In genomic region chrX:50638123-50638522, GRCh38 we compare ENCODE assay signal across 27 cellular contexts.
DNase-seq lines count a peak whose midpoint lies in the region; ATAC-seq, FAIRE-seq and TF ChIP-seq lines count a peak whose summit lies in the region.
"Had no signal": no experiment of that assay in that cellular context is flagged by ENCODE, and none has a peak within 500 bp of the region (broad histone marks: within the 10 kb centered on the region; RNA-seq: fewer than 3 reads in every experiment).

No MANE protein-coding gene starts in this region.

- no peak for FAIRE-seq in HepG2 (lab: Jason Lieb, UNC)
- FAIRE-seq: colon had no signal

- H3K9ac ChIP-seq in HepG2 (ENCODE audit: insufficient read depth, low read depth, low read length), result no peak overlapping the region
- H3K9ac ChIP-seq: BLaER1 had no signal

- BruUV-seq in HepG2 (replicated peaks; lab: Mats Ljungman, UMichigan), result no TSS peak

- peak in 2 of 3 donors; percentile 38 to 45 for DNase-seq in right lobe of liver
- DNase-seq in HepG2 (ENCODE audit: low spot score), result no peak
- peak; percentile 31 for DNase-seq in astrocyte of the hippocampus (ENCODE audit: low read depth, low spot score)
- DNase-seq in left ventricle myocardium superior, result peak; percentile 64
- DNase-seq in upper lobe of right lung, result peak; percentile 63
- no peak for DNase-seq in mucosa of gallbladder (ENCODE audit: low spot score)
- DNase-seq in NCI-H345 (lab: John Stamatoyannopoulos, UW), result no peak
- DNase-seq: ACHN; activated B cell treated with CpG ODN at 0.5 μM for 24 hours; activated effector memory CD4-positive, alpha-beta T cell treated with Interleukin-2 at 50 U/mL for 16 hours; brain microvascular endothelial cell; DMS53; effector memory CD4-positive, alpha-beta T cell; Karpas-422; mesenchymal stem cell; NCI-H1694 treated with DMSO at 0.1 percent for 48 hours; NCI-H774; stimulated activated CD4-positive, alpha-beta T cell treated with anti-CD3 and anti-CD28 coated beads, Interleukin-4, amount 100 ng/mL, for 24 hours; stimulated activated naive CD8-positive, alpha-beta T cell treated with anti-CD3 and anti-CD28 coated beads, Interleukin-15, Interleukin-2, amounts not matched to agents 100 U/mL and 50 U/mL, for 24 hours; T1000 had no signal

- H3K9me3 ChIP-seq in right lobe of liver (no peaks in the 10 kb centered on the region), HepG2 (ENCODE audit: low read length) (no peaks in the 10 kb centered on the region), upper lobe of right lung (no peaks in the 10 kb centered on the region)
- H3K9me3 ChIP-seq: BLaER1, gastrocnemius medialis, neutrophil, thoracic aorta had no signal

- ATAC-seq in right lobe of liver, result peak in 2 of 4 donors; percentile 30 to 33
- ATAC-seq in HepG2, result no peak
- peak; percentile 62 for ATAC-seq in left ventricle myocardium superior
- peak; percentile 55 for ATAC-seq in upper lobe of right lung
- ATAC-seq in HG02759 (IDR thresholded peaks at IDR 0.05; ENCODE audit: unreplicated experiment), result no peak
- ATAC-seq: gastrocnemius medialis; GM23338; stimulated activated naive CD8-positive, alpha-beta T cell treated with anti-CD3 and anti-CD28 coated beads, Interleukin-15, Interleukin-2, amounts not matched to agents 100 U/mL and 50 U/mL, for 24 hours had no signal

- no peak for TF ChIP-seq RAD21 in HepG2 (CRISPR knock-in tag; IDR thresholded peaks at IDR 0.05)

- no peak overlapping the region for H3K4me2 ChIP-seq in HepG2 (ENCODE audit: low read depth, low read length)
- H3K4me2 ChIP-seq: BLaER1, GM23338 had no signal

- H3K36me3 ChIP-seq in right lobe of liver (no peaks in the 10 kb centered on the region), HepG2 (replicated peaks in 1 of 2; ENCODE audit: control insufficient read depth in 1 of 2, insufficient read depth in 2 of 2, low read length in 2 of 2) (no peaks in the 10 kb centered on the region), upper lobe of right lung (no peaks in the 10 kb centered on the region)
- H3K36me3 ChIP-seq: BLaER1, brain microvascular endothelial cell, gastrocnemius medialis, thoracic aorta had no signal

- no peak for TF ChIP-seq EP300 in HepG2 (IDR thresholded peaks at IDR 0.05; ENCODE audit: low read depth in 2 of 2, low read length in 2 of 2)
- no peak for TF ChIP-seq EP300 in HepG2 (CRISPR knock-in tag; IDR thresholded peaks at IDR 0.05; ENCODE audit: borderline replicate concordance)

- H3K27ac ChIP-seq in right lobe of liver, result no peak overlapping the region
- H3K27ac ChIP-seq in HepG2 (ENCODE audit: extremely low read length, insufficient read depth, low read length), result no peak overlapping the region
- no peak overlapping the region for H3K27ac ChIP-seq in upper lobe of right lung
- H3K27ac ChIP-seq: BLaER1, brain microvascular endothelial cell, gastrocnemius medialis, neutrophil, thoracic aorta had no signal

- TF ChIP-seq CTCF in right lobe of liver (IDR thresholded peaks at IDR 0.05) (no peak), HepG2 (CRISPR knock-in tag; IDR thresholded peaks at IDR 0.05) (no peak), upper lobe of right lung (IDR thresholded peaks at IDR 0.05) (no peak)

- H3K27me3 ChIP-seq in right lobe of liver (no peaks in the 10 kb centered on the region), HepG2 (ENCODE audit: control insufficient read depth in 1 of 2, insufficient read depth in 2 of 2, low read length in 2 of 2) (no peaks in the 10 kb centered on the region), upper lobe of right lung (no peaks in the 10 kb centered on the region)
- H3K27me3 ChIP-seq: brain microvascular endothelial cell, gastrocnemius medialis, neutrophil had no signal

- TF ChIP-seq POLR2A in right lobe of liver (IDR thresholded peaks at IDR 0.05) (no peak), HepG2 (IDR thresholded peaks at IDR 0.05; ENCODE audit: insufficient read depth in 1 of 2, low read depth in 2 of 2, low read length in 2 of 2) (no peak)

- intact Hi-C loops in right lobe of liver (cut with DNase I) (no loop called here), HepG2 (cut with micrococcal nuclease; ENCODE audit: unreplicated experiment) (no loop called here), left ventricle myocardium superior (cut with micrococcal nuclease) (no loop called here), upper lobe of right lung (cut with DNase I) (no loop called here)

- POLR2A ChIA-PET in HepG2 (lab: Yijun Ruan, JAX), result no interaction called here

- WGBS in right lobe of liver (ENCODE audit: insufficient coverage, low coverage, low lambda C conversion rate, missing lambda C conversion rate), result 57% methylated on average over 2 of the region's 3 CpGs
- WGBS in HepG2 (ENCODE audit: low lambda C conversion rate), result no CpG with 5 or more reads among the region's 3 CpGs

- no peaks in the 10 kb centered on the region for H4K20me1 ChIP-seq in HepG2 (ENCODE audit: insufficient read depth, low read length)

- no peaks in the 10 kb centered on the region for H3K79me2 ChIP-seq in HepG2 (ENCODE audit: insufficient read depth, low read length)

- CTCF ChIA-PET in HepG2 (lab: Yijun Ruan, JAX; ENCODE audit: low intra/inter-chr PET ratio, low total read pairs), result no interaction called here

- no peaks in the 10 kb centered on the region for H3K4me1 ChIP-seq in right lobe of liver
- H3K4me1 ChIP-seq in HepG2 (ENCODE audit: insufficient read depth, low read length), result no peaks in the 10 kb centered on the region
- no peaks in the 10 kb centered on the region for H3K4me1 ChIP-seq in upper lobe of right lung
- H3K4me1 ChIP-seq: BLaER1, gastrocnemius medialis had no signal

- H2AFZ ChIP-seq in HepG2 (ENCODE audit: low read length), result no peak overlapping the region
- H2AFZ ChIP-seq: GM23338 had no signal

- in situ Hi-C loops in HepG2 (cut with HindIII; ENCODE audit: extremely low pct_ligation_motif_present, low pct_unique_long_range_greater_than_20kb), result no loop called here

- H3K4me3 ChIP-seq in right lobe of liver, result no peak overlapping the region
- H3K4me3 ChIP-seq in HepG2 (replicated peaks in 1 of 3; ENCODE audit: insufficient read depth in 1 of 3, low read depth in 2 of 3, low read length in 3 of 3), result no peak overlapping the region
- no peak overlapping the region for H3K4me3 ChIP-seq in upper lobe of right lung
- H3K4me3 ChIP-seq: BLaER1, GM23338, thoracic aorta had no signal

TF ChIP-seq in HepG2, 621 proteins besides CTCF, POLR2A, EP300 and RAD21 (continues in another document):
- TF ChIP-seq ZNF580 (CRISPR knock-in tag; IDR thresholded peaks at IDR 0.05; ENCODE audit: borderline replicate concordance, low read depth) (no peak), ZNF766 (CRISPR knock-in tag; IDR thresholded peaks at IDR 0.05; ENCODE audit: borderline replicate concordance) (no peak), TOE1 (CRISPR knock-in tag; IDR thresholded peaks at IDR 0.05) (no peak), DDIT3 (CRISPR knock-in tag; IDR thresholded peaks at IDR 0.05) (no peak), ZNF530 (CRISPR knock-in tag; IDR thresholded peaks at IDR 0.05; ENCODE audit: low read depth) (no peak), ZNF10 (CRISPR knock-in tag; IDR thresholded peaks at IDR 0.05; ENCODE audit: borderline replicate concordance, low read depth) (no peak), FOSL2 (CRISPR knock-in tag; IDR thresholded peaks at IDR 0.05) (no peak), ZNF577 (CRISPR knock-in tag; IDR thresholded peaks at IDR 0.05; ENCODE audit: borderline replicate concordance, low read depth) (no peak), ZNF280D (CRISPR knock-in tag; IDR thresholded peaks at IDR 0.05) (no peak), ZNF770 (CRISPR knock-in tag; IDR thresholded peaks at IDR 0.05) (no peak), ZSCAN9 (CRISPR knock-in tag; IDR thresholded peaks at IDR 0.05; ENCODE audit: borderline replicate concordance) (no peak)

Comparison
In these comparisons a context has a peak if more than half of its experiments do, and no peak if none do; other contexts are left out.
1. DNase-seq: peak in right lobe of liver (2 of 3), astrocyte of the hippocampus (single experiment), left ventricle myocardium superior (single experiment) and upper lobe of right lung (single experiment); none in HepG2 (single experiment), mucosa of gallbladder (single experiment) and NCI-H345 (single experiment).
2. ATAC-seq: peak in left ventricle myocardium superior (single experiment) and upper lobe of right lung (single experiment); none in HepG2 (single experiment) and HG02759 (single experiment).